In genomic region chr10:118052816-118053215, GRCh38 we compare ENCODE assay signal across 2 cellular contexts.
TF ChIP-seq lines count a peak whose summit lies in the region.

No MANE protein-coding gene starts in this region.

TF ChIP-seq in HepG2, 621 proteins besides CTCF, POLR2A, EP300 and RAD21:
- TF ChIP-seq HBP1 (CRISPR knock-in tag; IDR thresholded peaks at IDR 0.05; ENCODE audit: low read depth) (no peak), ZNF552 (CRISPR knock-in tag; IDR thresholded peaks at IDR 0.05; ENCODE audit: borderline replicate concordance) (no peak), PCBP1 (IDR thresholded peaks at IDR 0.05; ENCODE audit: borderline replicate concordance, low read depth, low read length) (0 out of 2 replicates have a peak, but pooled peaks have one; percentile 69), CEBPG (CRISPR knock-in tag; IDR thresholded peaks at IDR 0.05) (no peak), RNF2 (conservative IDR thresholded peaks at IDR 0.05; ENCODE audit: low read depth) (no peak), GMEB2 (CRISPR knock-in tag; IDR thresholded peaks at IDR 0.05; ENCODE audit: low read depth) (no peak), TBX2 (CRISPR knock-in tag; IDR thresholded peaks at IDR 0.05; ENCODE audit: borderline replicate concordance) (no peak), ZNF547 (CRISPR knock-in tag; IDR thresholded peaks at IDR 0.05) (no peak), TFDP2 (CRISPR knock-in tag; IDR thresholded peaks at IDR 0.05) (no peak), POGZ (CRISPR knock-in tag; IDR thresholded peaks at IDR 0.05) (no peak), HNRNPK (IDR thresholded peaks at IDR 0.05; ENCODE audit: low read depth, low read length, poor library complexity, severe bottlenecking) (peak; percentile 97), PREB (CRISPR knock-in tag; IDR thresholded peaks at IDR 0.05) (no peak)

TF ChIP-seq in K562, 482 proteins besides CTCF, POLR2A, EP300 and RAD21:
- TF ChIP-seq PCBP2 (IDR thresholded peaks at IDR 0.05; ENCODE audit: low read depth, low read length, poor library complexity, severe bottlenecking) = peak; percentile 48
- TF ChIP-seq CHD7 (IDR thresholded peaks at IDR 0.05; ENCODE audit: low read depth, low read length) = no peak
